27 cellular contexts compared by ENCODE assay signal in genomic region chr20:37441023-37441422, GRCh38.
"Had no signal": no experiment of that assay in that cellular context is flagged by ENCODE, and none has a peak within 500 bp of the region (broad histone marks: within the 10 kb centered on the region; RNA-seq: fewer than 3 reads in every experiment).

No MANE protein-coding gene starts in this region.

- H3K9me3 Mint-ChIP-seq: nephron; neural progenitor cell; stimulated activated effector memory CD8-positive, alpha-beta T cell treated with anti-CD3 and anti-CD28 coated beads, Interleukin-12 subunit alpha, Interleukin-12 subunit beta, amount 100 ng/mL, for 72 hours; stimulated activated naive B cell treated with anti-CD40 and anti-IgM and Interleukin-4, amounts not matched to agents 10 μg/mL and 1 μg/mL and 100 μg/mL, for 72 hours; stimulated activated naive CD8-positive, alpha-beta T cell treated with anti-CD3 and anti-CD28 coated beads, Interleukin-15, Interleukin-2, amounts not matched to agents 100 ng/mL and 50 ng/mL, for 24 hours had no signal

- DNase-seq: occipital lobe; ovary; psoas muscle; right cardiac atrium; right lobe of liver; sigmoid colon; small intestine; stimulated activated CD4-positive, alpha-beta T cell treated with anti-CD3 and anti-CD28 coated beads, Interleukin-15, amount 100 ng/mL, for 24 hours; stimulated activated CD4-positive, alpha-beta T cell treated with anti-CD3 and anti-CD28 coated beads, Interleukin-2, amount 100 ng/mL, for 24 hours; stimulated activated CD4-positive, alpha-beta T cell treated with anti-CD3 and anti-CD28 coated beads, Interleukin-2, amount 100 ng/mL, for 48 hours; stimulated activated CD4-positive, alpha-beta T cell treated with anti-CD3 and anti-CD28 coated beads, Interleukin-4, amount 100 ng/mL, for 24 hours; stimulated activated naive B cell treated with anti-CD40 and anti-IgM and Interleukin-4, amounts not matched to agents 10 μg/mL and 1 μg/mL and 100 μg/mL, for 72 hours; stimulated activated naive CD4-positive, alpha-beta T cell treated with Interleukin-2 at 50 U/mL for 16 hours; stomach; thyroid gland; trophoblast cell; upper lobe of left lung had no signal

- H3K27ac ChIP-seq: neural progenitor cell, ovary, parathyroid adenoma, psoas muscle, right lobe of liver, sigmoid colon, stomach, thoracic aorta, thyroid gland, tibial nerve, upper lobe of left lung, vagina had no signal

- H3K79me2 ChIP-seq: parathyroid adenoma had no signal

- H3K4me1 Mint-ChIP-seq: stimulated activated effector memory CD8-positive, alpha-beta T cell treated with anti-CD3 and anti-CD28 coated beads, Interleukin-12 subunit alpha, Interleukin-12 subunit beta, amount 100 ng/mL, for 72 hours; stimulated activated naive B cell treated with anti-CD40 and anti-IgM and Interleukin-4, amounts not matched to agents 10 μg/mL and 1 μg/mL and 100 μg/mL, for 72 hours had no signal

- H3K36me3 Mint-ChIP-seq: neural progenitor cell; stimulated activated naive B cell treated with anti-CD40 and anti-IgM and Interleukin-4, amounts not matched to agents 10 μg/mL and 1 μg/mL and 100 μg/mL, for 72 hours had no signal

- H3K4me1 ChIP-seq: parathyroid adenoma, psoas muscle, right lobe of liver, sigmoid colon, stomach, thyroid gland, tibial nerve, upper lobe of left lung, vagina had no signal

- H2AFZ ChIP-seq: neural progenitor cell, parathyroid adenoma had no signal

- H3K4me2 ChIP-seq: neural progenitor cell had no signal

- FAIRE-seq: small intestine, urothelium cell line had no signal

- H3K9me3 ChIP-seq: ovary, psoas muscle, right lobe of liver, sigmoid colon, stomach, thoracic aorta, thyroid gland, tibial nerve, upper lobe of left lung, vagina had no signal

- H3K4me3 ChIP-seq: neural progenitor cell, ovary, psoas muscle, right lobe of liver, sigmoid colon, stomach, thoracic aorta, thyroid gland, tibial nerve, upper lobe of left lung, vagina had no signal

- ATAC-seq: psoas muscle; right cardiac atrium; right lobe of liver; stimulated activated effector memory CD8-positive, alpha-beta T cell treated with anti-CD3 and anti-CD28 coated beads, Interleukin-12 subunit alpha, Interleukin-12 subunit beta, amount 100 ng/mL, for 72 hours; stimulated activated naive B cell treated with anti-CD40 and anti-IgM and Interleukin-4, amounts not matched to agents 10 μg/mL and 1 μg/mL and 100 μg/mL, for 72 hours had no signal

- H3K9ac ChIP-seq: neural progenitor cell, parathyroid adenoma had no signal

- H3K4me3 Mint-ChIP-seq: nephron; neural progenitor cell; stimulated activated effector memory CD8-positive, alpha-beta T cell treated with anti-CD3 and anti-CD28 coated beads, Interleukin-12 subunit alpha, Interleukin-12 subunit beta, amount 100 ng/mL, for 72 hours; stimulated activated naive B cell treated with anti-CD40 and anti-IgM and Interleukin-4, amounts not matched to agents 10 μg/mL and 1 μg/mL and 100 μg/mL, for 72 hours; stimulated activated naive CD8-positive, alpha-beta T cell treated with anti-CD3 and anti-CD28 coated beads, Interleukin-15, Interleukin-2, amounts not matched to agents 100 ng/mL and 50 ng/mL, for 24 hours had no signal

- H3K27ac Mint-ChIP-seq: nephron; neural progenitor cell; progenitor cell of endocrine pancreas; stimulated activated effector memory CD8-positive, alpha-beta T cell treated with anti-CD3 and anti-CD28 coated beads, Interleukin-12 subunit alpha, Interleukin-12 subunit beta, amount 100 ng/mL, for 72 hours; stimulated activated naive B cell treated with anti-CD40 and anti-IgM and Interleukin-4, amounts not matched to agents 10 μg/mL and 1 μg/mL and 100 μg/mL, for 72 hours; stimulated activated naive CD8-positive, alpha-beta T cell treated with anti-CD3 and anti-CD28 coated beads, Interleukin-15, Interleukin-2, amounts not matched to agents 100 ng/mL and 50 ng/mL, for 24 hours had no signal

- H3K27me3 ChIP-seq: neural progenitor cell, ovary, right lobe of liver, sigmoid colon, thyroid gland, upper lobe of left lung, vagina had no signal

- H3K36me3 ChIP-seq: neural progenitor cell, ovary, right lobe of liver, sigmoid colon, stomach, thoracic aorta, thyroid gland, tibial nerve, upper lobe of left lung, vagina had no signal
